In the genomic region with DNA sequence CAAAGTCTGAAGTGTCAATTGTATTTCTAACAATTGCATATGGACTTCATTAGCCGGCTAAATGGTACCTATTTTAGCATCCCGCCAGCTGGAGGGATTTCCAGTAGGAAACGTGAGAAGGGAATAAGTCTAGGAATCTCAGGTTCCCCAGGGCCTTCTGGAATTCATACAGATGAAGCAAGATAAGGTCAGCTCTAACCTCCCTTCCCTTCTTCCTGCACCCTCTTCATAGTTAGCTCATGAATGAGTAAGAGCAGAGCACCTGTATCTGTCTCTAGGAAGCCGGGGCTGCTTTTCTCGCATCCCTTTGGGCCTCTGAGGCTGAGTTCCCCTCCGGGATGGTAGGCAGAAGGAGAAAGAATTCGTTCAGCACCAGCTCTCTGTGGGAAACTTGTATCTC, we compare ENCODE assay signal across 21 cellular contexts.
"Had no signal": no experiment of that assay in that cellular context is flagged by ENCODE, and none has a peak within 500 bp of the region (broad histone marks: within the 10 kb centered on the region; RNA-seq: fewer than 3 reads in every experiment).

No MANE protein-coding gene starts in this region.

- DNase-seq: activated CD4-positive, alpha-beta memory T cell treated with anti-CD3 and anti-CD28 coated beads for 36 hours; activated CD4-positive, alpha-beta T cell treated with anti-CD3 and anti-CD28 coated beads for 36 hours; activated CD4-positive, CD25-positive, alpha-beta regulatory T cell; activated CD4-positive, CD25-positive, alpha-beta regulatory T cell treated with anti-CD3 and anti-CD28 coated beads, Interleukin-2, amount 50 U/mL, for 72 hours; activated CD8-positive, alpha-beta memory T cell treated with anti-CD3 and anti-CD28 coated beads, Interleukin-2, amount 10 ng/mL, durations not matched to agents 7 days and 5 days; activated CD8-positive, alpha-beta memory T cell treated with anti-CD3 and anti-CD28 coated beads, Interleukin-2, amount 50 U/mL, for 4 hours; activated CD8-positive, alpha-beta T cell treated with anti-CD3 and anti-CD28 coated beads, Interleukin-2, amount 10 ng/mL, durations not matched to agents 7 days and 5 days; activated effector memory CD4-positive, alpha-beta T cell treated with anti-CD3 and anti-CD28 coated beads, Interleukin-2, amount 50 U/mL, for 16 hours; activated naive CD4-positive, alpha-beta T cell treated with anti-CD3 and anti-CD28 coated beads for 36 hours; activated naive CD8-positive, alpha-beta T cell treated with anti-CD3 and anti-CD28 coated beads for 36 hours; activated naive CD8-positive, alpha-beta T cell treated with anti-CD3 and anti-CD28 coated beads, Interleukin-2, amount 50 U/mL, for 24 hours; activated T-cell treated with anti-CD3 and anti-CD28 coated beads, Interleukin-2, amount 50 U/mL, for 1 hour; activated T-cell treated with anti-CD3 and anti-CD28 coated beads, Interleukin-2, amount 50 U/mL, for 48 hours; central memory CD4-positive, alpha-beta T cell; cerebellar nuclear complex; colonic mucosa; effector CD8-positive, alpha-beta T cell; foreskin keratinocyte; heart right ventricle; T-helper 17 cell; T1000 had no signal
